ENCODE assay signal across 1 cellular context in genomic region chr20:48813446-48813747, GRCh38.
TF ChIP-seq lines count a peak whose summit lies in the region.

No MANE protein-coding gene starts in this region.

TF ChIP-seq in HepG2, 621 proteins besides CTCF, POLR2A, EP300 and RAD21 (continued from another document):
- TF ChIP-seq TFAP4 (IDR thresholded peaks at IDR 0.05; ENCODE audit: borderline replicate concordance, low read depth), result no peak
- TF ChIP-seq ZNF597 (CRISPR knock-in tag; IDR thresholded peaks at IDR 0.05), result no peak
- no peak for TF ChIP-seq ZNF788 (CRISPR knock-in tag; IDR thresholded peaks at IDR 0.05; ENCODE audit: borderline replicate concordance)
- no peak for TF ChIP-seq SNAI1 (CRISPR knock-in tag; IDR thresholded peaks at IDR 0.05; ENCODE audit: borderline replicate concordance)
- TF ChIP-seq TARDBP (CRISPR knock-in tag; IDR thresholded peaks at IDR 0.05), result no peak
- TF ChIP-seq ZNF530 (CRISPR knock-in tag; IDR thresholded peaks at IDR 0.05; ENCODE audit: low read depth), result no peak
- TF ChIP-seq SOX13 (IDR thresholded peaks at IDR 0.05), result no peak
- no peak for TF ChIP-seq SOX13 (CRISPR knock-in tag; conservative IDR thresholded peaks at IDR 0.05 in 1 of 2, IDR thresholded peaks at IDR 0.05 in 1 of 2)
- no peak for TF ChIP-seq RXRA (CRISPR knock-in tag; IDR thresholded peaks at IDR 0.05)
- no peak for TF ChIP-seq SPEN (CRISPR knock-in tag; IDR thresholded peaks at IDR 0.05; ENCODE audit: low read depth)
